In the genomic region with DNA sequence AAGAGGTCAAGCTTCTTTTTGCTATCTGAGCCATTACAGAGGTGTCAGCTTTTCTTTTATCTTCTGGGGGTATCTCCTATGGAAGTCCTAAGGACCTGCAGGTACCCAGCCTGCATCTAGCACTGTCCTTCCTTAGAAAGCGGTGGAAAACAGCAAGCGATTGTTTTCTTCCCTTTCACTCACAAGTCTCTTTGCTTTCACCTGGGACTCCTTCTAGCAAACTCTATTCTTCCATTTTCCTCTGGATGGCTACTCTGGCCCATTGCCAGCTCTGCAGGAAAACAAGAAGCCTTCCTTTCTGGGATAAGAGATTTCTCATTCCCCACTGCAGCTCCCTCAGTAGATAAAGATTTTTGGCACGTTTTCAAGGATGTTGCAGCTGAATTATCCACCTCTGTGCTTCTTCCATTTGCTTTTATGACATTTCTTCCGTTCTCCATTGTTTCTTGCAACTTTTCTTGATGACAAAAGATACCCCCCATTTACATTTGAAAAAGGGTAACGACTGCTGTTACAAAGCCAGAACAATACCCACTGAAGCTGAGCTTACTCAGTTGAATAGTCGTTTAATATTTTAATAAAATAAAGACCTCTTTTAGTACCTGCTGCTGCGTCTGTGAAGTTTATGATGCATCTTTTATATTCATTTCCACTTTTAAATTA, we compare ENCODE assay signal across 16 cellular contexts. TPM values are rescaled to one million over a fixed set of nuclear protein-coding genes. Genes with fewer than 3 reads are reported as not detected.
"Had no signal": no experiment of that assay in that cellular context is flagged by ENCODE, and none has a peak within 500 bp of the region (broad histone marks: within the 10 kb centered on the region; RNA-seq: fewer than 3 reads in every experiment).

No MANE protein-coding gene starts in this region.

- ATAC-seq: activated CD4-positive, CD25-positive, alpha-beta regulatory T cell treated with anti-CD3 and anti-CD28 coated beads, Interleukin-2, amount 50 U/mL, for 24 hours; gastroesophageal sphincter; heart right ventricle; stimulated activated memory B cell treated with anti-CD40 and anti-IgM and Interleukin-4, amounts not matched to agents 10 μg/mL and 1 μg/mL and 100 μg/mL, for 72 hours had no signal

- H3K4me3 Mint-ChIP-seq: activated naive CD8-positive, alpha-beta T cell treated with anti-CD3 and anti-CD28 coated beads for 36 hours; activated T-helper 1 cell treated with anti-CD3 and anti-CD28 coated beads, Interleukin-12 subunit alpha, Interleukin-12 subunit beta, Interleukin-2, Interleukin-4 antibody, amounts not matched to agents 30 ng/mL and 10 ng/mL and 1 ng/mL, durations not matched to agents 14 hours and 24 hours and 36 hours; brain; dendritic cell treated with granulocyte-macrophage colony-stimulating factor and Interleukin-4, amounts not matched to agents 40 ng/mL and 50 ng/mL, for 4 days; nephron; stimulated activated memory B cell treated with anti-CD40 and anti-IgM and Interleukin-4, amounts not matched to agents 10 μg/mL and 1 μg/mL and 100 μg/mL, for 72 hours had no signal

- H3K9me3 Mint-ChIP-seq: activated T-helper 1 cell treated with anti-CD3 and anti-CD28 coated beads, Interleukin-12 subunit alpha, Interleukin-12 subunit beta, Interleukin-2, Interleukin-4 antibody, amounts not matched to agents 30 ng/mL and 10 ng/mL and 1 ng/mL, durations not matched to agents 14 hours and 24 hours and 36 hours; brain; dendritic cell treated with granulocyte-macrophage colony-stimulating factor and Interleukin-4, amounts not matched to agents 40 ng/mL and 50 ng/mL, for 4 days; nephron; stimulated activated memory B cell treated with anti-CD40 and anti-IgM and Interleukin-4, amounts not matched to agents 10 μg/mL and 1 μg/mL and 100 μg/mL, for 72 hours had no signal

- H3K36me3 ChIP-seq: gastroesophageal sphincter, heart right ventricle had no signal

- H3K4me1 Mint-ChIP-seq: activated naive CD8-positive, alpha-beta T cell treated with anti-CD3 and anti-CD28 coated beads for 36 hours; stimulated activated memory B cell treated with anti-CD40 and anti-IgM and Interleukin-4, amounts not matched to agents 10 μg/mL and 1 μg/mL and 100 μg/mL, for 72 hours had no signal

- H3K27me3 ChIP-seq: gastroesophageal sphincter had no signal

- H3K36me3 Mint-ChIP-seq: activated naive CD8-positive, alpha-beta T cell treated with anti-CD3 and anti-CD28 coated beads for 36 hours; brain; stimulated activated memory B cell treated with anti-CD40 and anti-IgM and Interleukin-4, amounts not matched to agents 10 μg/mL and 1 μg/mL and 100 μg/mL, for 72 hours had no signal

- H3K4me3 ChIP-seq: gastroesophageal sphincter, heart right ventricle had no signal

- H3K27ac ChIP-seq: gastroesophageal sphincter, heart right ventricle had no signal

- H3K27me3 Mint-ChIP-seq: stimulated activated memory B cell treated with anti-CD40 and anti-IgM and Interleukin-4, amounts not matched to agents 10 μg/mL and 1 μg/mL and 100 μg/mL, for 72 hours had no signal

- H3K4me1 ChIP-seq: gastroesophageal sphincter, heart right ventricle had no signal

- H3K27ac Mint-ChIP-seq: activated naive CD8-positive, alpha-beta T cell treated with anti-CD3 and anti-CD28 coated beads for 36 hours; activated T-helper 1 cell treated with anti-CD3 and anti-CD28 coated beads, Interleukin-12 subunit alpha, Interleukin-12 subunit beta, Interleukin-2, Interleukin-4 antibody, amounts not matched to agents 30 ng/mL and 10 ng/mL and 1 ng/mL, durations not matched to agents 14 hours and 24 hours and 36 hours; brain; dendritic cell treated with granulocyte-macrophage colony-stimulating factor and Interleukin-4, amounts not matched to agents 40 ng/mL and 50 ng/mL, for 4 days; nephron; stimulated activated memory B cell treated with anti-CD40 and anti-IgM and Interleukin-4, amounts not matched to agents 10 μg/mL and 1 μg/mL and 100 μg/mL, for 72 hours had no signal

- H3K9me3 ChIP-seq: gastroesophageal sphincter, heart right ventricle had no signal

- DNase-seq: activated naive CD8-positive, alpha-beta T cell treated with anti-CD3 and anti-CD28 coated beads for 36 hours; central memory CD4-positive, alpha-beta T cell; effector memory CD4-positive, alpha-beta T cell; heart right ventricle; kidney glomerular epithelial cell; occipital lobe; stimulated activated CD4-positive, alpha-beta T cell treated with anti-CD3 and anti-CD28 coated beads, Interleukin-2, amount 100 ng/mL, for 48 hours; T-helper 9 cell had no signal

RNA-seq across cellular contexts. Expression of gene BDNF, which starts 40.2 kb away (rescaled TPM):
- total RNA-seq: activated CD8-positive, alpha-beta memory T cell treated with anti-CD3 and anti-CD28 coated beads for 36 hours; activated naive CD8-positive, alpha-beta T cell treated with anti-CD3 and anti-CD28 coated beads for 36 hours; activated T-helper 1 cell treated with anti-CD3 and anti-CD28 coated beads, Interleukin-12 subunit alpha, Interleukin-12 subunit beta, Interleukin-2, Interleukin-4 antibody, amounts not matched to agents 30 ng/mL and 10 ng/mL and 1 ng/mL, durations not matched to agents 14 hours and 24 hours and 36 hours had no signal
